Comparison of ENCODE assay signal across 16 cellular contexts in genomic region chr7:32774411-32774970, GRCh38.
DNase-seq lines count a peak whose midpoint lies in the region; ATAC-seq and TF ChIP-seq lines count a peak whose summit lies in the region.
"Had no signal": no experiment of that assay in that cellular context is flagged by ENCODE, and none has a peak within 500 bp of the region (broad histone marks: within the 10 kb centered on the region; RNA-seq: fewer than 3 reads in every experiment).

No MANE protein-coding gene starts in this region.

- no peak for TF ChIP-seq POLR2A in gastroesophageal sphincter (IDR thresholded peaks at IDR 0.05)

- H3K9me3 ChIP-seq in gastroesophageal sphincter: no peaks in the 10 kb centered on the region

- no peak for ATAC-seq in gastroesophageal sphincter
- ATAC-seq in GM18498 (IDR thresholded peaks at IDR 0.05; ENCODE audit: unreplicated experiment): no peak
- ATAC-seq: K562 had no signal

- intact Hi-C loops in dorsolateral prefrontal cortex (cut with DNase I): no loop called here

- H3K4me1 ChIP-seq in gastroesophageal sphincter: no peaks in the 10 kb centered on the region

- TF ChIP-seq CTCF in dorsolateral prefrontal cortex (IDR thresholded peaks at IDR 0.05 in 54 of 56, conservative IDR thresholded peaks at IDR 0.05 in 2 of 56; ENCODE audit: low read depth in 1 of 56, partially characterized antibody in 56 of 56) (no peak), gastroesophageal sphincter (IDR thresholded peaks at IDR 0.05) (no peak)

- no peak for TF ChIP-seq EP300 in gastroesophageal sphincter (IDR thresholded peaks at IDR 0.05)

- H3K27me3 ChIP-seq in dorsolateral prefrontal cortex (no peaks in the 10 kb centered on the region), gastroesophageal sphincter (no peaks in the 10 kb centered on the region)

- H3K27ac ChIP-seq in dorsolateral prefrontal cortex (peak overlapping the region in 43 of 59 donors; percentile 15 to 90 (median 70)), substantia nigra (ENCODE audit: low read depth, low read length, poor library complexity, severe bottlenecking) (peak overlapping the region; percentile 54), gastroesophageal sphincter (no peak overlapping the region)

- WGBS in gastroesophageal sphincter (ENCODE audit: low coverage in 1 of 2), 2 donors: 84 to 89% methylated on average over 2 of the region's 2 CpGs

- DNase-seq in EH (ENCODE audit: low read depth) (peak; percentile 44), dorsolateral prefrontal cortex (no peak), inferior parietal cortex (ENCODE audit: extremely low spot score) (peak; percentile 31), substantia nigra (lab: John Stamatoyannopoulos, UW) (peak in 10 of 49 donors; percentile 16 to 74 (median 28)), NCI-H2227 (lab: John Stamatoyannopoulos, UW; ENCODE audit: unreplicated experiment) (no peak)
- DNase-seq: COR-L47, GF-D8, NCI-H1694 treated with DMSO at 0.1 percent for 48 hours, NCI-H510A treated with DMSO at 0.1 percent for 48 hours, NCI-H82, OCI-M1, RPMI8226, SHP77 treated with DMSO at 0.1 percent for 48 hours had no signal

- H3K4me3 ChIP-seq in dorsolateral prefrontal cortex: peak overlapping the region in 1 of 59 donors; percentile 4
- H3K4me3 ChIP-seq in gastroesophageal sphincter: no peak overlapping the region
- H3K4me3 ChIP-seq: K562 had no signal

- no peaks in the 10 kb centered on the region for H3K36me3 ChIP-seq in gastroesophageal sphincter

Comparison
In these comparisons a context has a peak if more than half of its experiments do, and no peak if none do; other contexts are left out.
1. DNase-seq: peak in EH (single experiment) and inferior parietal cortex (single experiment); none in dorsolateral prefrontal cortex (0 of 10) and NCI-H2227 (single experiment).
2. H3K27ac ChIP-seq: peak in dorsolateral prefrontal cortex (43 of 59) and substantia nigra (single experiment); none in gastroesophageal sphincter (0 of 4).